In genomic region chr5:102858808-102859207, GRCh38 we compare ENCODE assay signal across 16 cellular contexts.
A peak's percentile ranks its signal among the peaks of the same experiment; 100 is the strongest.
DNase-seq lines count a peak whose midpoint lies in the region; ATAC-seq and TF ChIP-seq lines count a peak whose summit lies in the region.
"Had no signal": no experiment of that assay in that cellular context is flagged by ENCODE, and none has a peak within 500 bp of the region (broad histone marks: within the 10 kb centered on the region; RNA-seq: fewer than 3 reads in every experiment).

No MANE protein-coding gene starts in this region.

- H3K36me3 ChIP-seq in GM23248 (ENCODE audit: low read depth) (no peaks in the 10 kb centered on the region), adipocyte (ENCODE audit: control insufficient read depth, insufficient read depth, low read length, severe bottlenecking) (no peaks in the 10 kb centered on the region), gastroesophageal sphincter (no peaks in the 10 kb centered on the region)

- H3F3A ChIP-seq in GM23248 (ENCODE audit: insufficient read depth): peaks cover 49% of the 10 kb centered on the region

- no peak for TF ChIP-seq POLR2A in gastroesophageal sphincter (IDR thresholded peaks at IDR 0.05)

- H3K79me2 ChIP-seq in GM23248 (ENCODE audit: insufficient read depth): peaks cover 27% of the 10 kb centered on the region; the same call in 1 of the 2 replicates

- ATAC-seq in gastroesophageal sphincter (no peak), GM19324 (IDR thresholded peaks at IDR 0.05; ENCODE audit: low FRiP score, unreplicated experiment) (no peak)
- ATAC-seq: esophagus mucosa had no signal

- no peak for TF ChIP-seq EP300 in gastroesophageal sphincter (IDR thresholded peaks at IDR 0.05)

- H3K9ac ChIP-seq in GM23248 (peak overlapping the region; percentile 76), adipocyte (ENCODE audit: low read length) (no peak overlapping the region)
- H3K9ac ChIP-seq: BLaER1 had no signal

- in situ Hi-C loops in GM23248 (cut with MboI): no loop called here

- H3K27me3 ChIP-seq in GM23248 (replicated peaks; ENCODE audit: insufficient read depth): no peaks in the 10 kb centered on the region
- no peaks in the 10 kb centered on the region for H3K27me3 ChIP-seq in adipocyte (replicated peaks; ENCODE audit: control insufficient read depth, insufficient read depth, low read length)
- H3K27me3 ChIP-seq in gastroesophageal sphincter: no peaks in the 10 kb centered on the region
- H3K27me3 ChIP-seq: BLaER1 had no signal

- no peak for TF ChIP-seq CTCF in gastroesophageal sphincter (IDR thresholded peaks at IDR 0.05)

- H3K4me3 ChIP-seq in GM23248: no peak overlapping the region
- no peak overlapping the region for H3K4me3 ChIP-seq in adipocyte (ENCODE audit: low read length)
- H3K4me3 ChIP-seq in gastroesophageal sphincter: no peak overlapping the region
- H3K4me3 ChIP-seq: BLaER1 had no signal

- WGBS in GM23248 (ENCODE audit: low coverage in 1 of 2, low lambda C conversion rate in 2 of 2, missing lambda C conversion rate in 2 of 2), 2 experiments: 3% methylated on average over 4 of the region's 4 CpGs
- 62 to 82% methylated on average over 4 of the region's 4 CpGs for WGBS in gastroesophageal sphincter (ENCODE audit: low coverage in 1 of 2), 2 donors

- H3K9me2 ChIP-seq in GM23248 (ENCODE audit: insufficient read depth): no peaks in the 10 kb centered on the region

- H2AFZ ChIP-seq in GM23248: no peak overlapping the region

- H3K27ac ChIP-seq in GM23248: peak overlapping the region; percentile 94
- H3K27ac ChIP-seq in gastroesophageal sphincter: peak overlapping the region in 3 of 4 donors; percentile 79 to 93 (median 80)
- H3K27ac ChIP-seq: BLaER1 had no signal

- peak overlapping the region; percentile 18 for H3K4me2 ChIP-seq in GM23248 (ENCODE audit: unreplicated experiment)
- H3K4me2 ChIP-seq: BLaER1 had no signal

- H4K20me1 ChIP-seq in GM23248 (ENCODE audit: insufficient read depth): no peaks in the 10 kb centered on the region

- H3K4me1 ChIP-seq in GM23248 (ENCODE audit: insufficient read depth) (peaks cover 52% of the 10 kb centered on the region), adipocyte (ENCODE audit: control insufficient read depth, insufficient read depth, low read length) (peaks cover 38% of the 10 kb centered on the region), gastroesophageal sphincter (peaks cover 0 to 38% (median 0%) of the 10 kb centered on the region in 3 donors)
- H3K4me1 ChIP-seq: BLaER1 had no signal

- peak; percentile 10 for DNase-seq in AG08395 (ENCODE audit: low spot score)
- DNase-seq in GM23248: peak; percentile 87
- DNase-seq in adipocyte (ENCODE audit: low read depth): peak; percentile 30
- no peak for DNase-seq in LoVo (ENCODE audit: low spot score)
- no peak for DNase-seq in amniotic stem cell (lab: John Stamatoyannopoulos, UW)
- no peak for DNase-seq in NCI-H446 (lab: John Stamatoyannopoulos, UW)
- DNase-seq: activated CD4-positive, alpha-beta T cell treated with anti-CD3 and anti-CD28 coated beads, Interleukin-2, amount 50 U/mL, for 48 hours; activated gamma-delta T cell treated with Interleukin-2 at 50 U/mL for 16 hours; cerebellar nuclear complex; NCI-H1092; stimulated activated CD4-positive, alpha-beta T cell treated with anti-CD3 and anti-CD28 coated beads, Interleukin-2, amount 100 ng/mL, for 48 hours; stimulated activated naive CD4-positive, alpha-beta T cell treated with Interleukin-2 at 50 U/mL for 16 hours had no signal

- no peaks in the 10 kb centered on the region for H3K9me3 ChIP-seq in GM23248 (ENCODE audit: low read depth)
- no peaks in the 10 kb centered on the region for H3K9me3 ChIP-seq in adipocyte (ENCODE audit: control insufficient read depth, low read length)
- no peaks in the 10 kb centered on the region for H3K9me3 ChIP-seq in gastroesophageal sphincter
- H3K9me3 ChIP-seq: BLaER1 had no signal

Comparison
In these comparisons a context has a peak if more than half of its experiments do, and no peak if none do; other contexts are left out.
1. DNase-seq: peak in AG08395 (single experiment), GM23248 (single experiment) and adipocyte (single experiment); none in LoVo (single experiment), amniotic stem cell (single experiment) and NCI-H446 (0 of 2).